17 cellular contexts compared by ENCODE assay signal in genomic region chr6:70079241-70079640, GRCh38.
DNase-seq lines count a peak whose midpoint lies in the region; ATAC-seq and TF ChIP-seq lines count a peak whose summit lies in the region.
"Had no signal": no experiment of that assay in that cellular context is flagged by ENCODE, and none has a peak within 500 bp of the region (broad histone marks: within the 10 kb centered on the region; RNA-seq: fewer than 3 reads in every experiment).

No MANE protein-coding gene starts in this region.

- no peak overlapping the region for H2AFZ ChIP-seq in smooth muscle cell (ENCODE audit: low read depth)

- H3K27ac ChIP-seq in smooth muscle cell (ENCODE audit: low read depth): peak overlapping the region; percentile 54
- H3K27ac ChIP-seq: SK-N-MC had no signal

- DNase-seq in smooth muscle cell (lab: John Stamatoyannopoulos, UW; ENCODE audit: unreplicated experiment): no peak
- DNase-seq in hypothalamus (lab: John Stamatoyannopoulos, UW): no peak
- no peak for DNase-seq in HuH-7.5 (ENCODE audit: low spot score)
- DNase-seq in activated effector memory CD4-positive, alpha-beta T cell treated with Interleukin-2 at 50 U/mL for 16 hours: no peak
- DNase-seq: CD4-positive, CD25-positive, alpha-beta regulatory T cell; DMS53; NCI-H1436 treated with DMSO at 0.1 percent for 48 hours; NCI-H2081 treated with DMSO at 0.1 percent for 48 hours; NCI-H526; T-helper 1 cell had no signal

- H4K20me1 ChIP-seq in smooth muscle cell (ENCODE audit: low read depth): no peaks in the 10 kb centered on the region

- H3K4me3 ChIP-seq in smooth muscle cell: no peak overlapping the region
- H3K4me3 ChIP-seq: SK-N-MC had no signal

- H3K9ac ChIP-seq in smooth muscle cell (ENCODE audit: low read depth): no peak overlapping the region

- 65% methylated on average over 3 of the region's 3 CpGs for WGBS in smooth muscle cell (ENCODE audit: low lambda C conversion rate)

- H3K4me1 ChIP-seq in smooth muscle cell (ENCODE audit: low read depth): peaks cover 3% of the 10 kb centered on the region

- no peaks in the 10 kb centered on the region for H3K9me3 ChIP-seq in smooth muscle cell (replicated peaks; ENCODE audit: low read depth)

- no peaks in the 10 kb centered on the region for H3K27me3 ChIP-seq in smooth muscle cell (ENCODE audit: low read depth)

- H3F3A ChIP-seq in smooth muscle cell (ENCODE audit: low read depth): no peaks in the 10 kb centered on the region

- H3K4me2 ChIP-seq in smooth muscle cell: peak overlapping the region; percentile 62

- ATAC-seq in GM18870 (IDR thresholded peaks at IDR 0.05; ENCODE audit: unreplicated experiment): peak; percentile 39
- ATAC-seq in GM21619 (IDR thresholded peaks at IDR 0.05; ENCODE audit: unreplicated experiment): peak; percentile 56
- peak; percentile 64 for ATAC-seq in HG02884 (IDR thresholded peaks at IDR 0.05; ENCODE audit: unreplicated experiment)
- ATAC-seq: HCT116, Panc1, Right ventricle myocardium inferior had no signal

- H3K79me2 ChIP-seq in smooth muscle cell (ENCODE audit: low read depth): no peaks in the 10 kb centered on the region

- no peak for TF ChIP-seq CTCF in smooth muscle cell (IDR thresholded peaks at IDR 0.05; ENCODE audit: borderline replicate concordance, insufficient read depth, poor library complexity, severe bottlenecking)

- no peaks in the 10 kb centered on the region for H3K36me3 ChIP-seq in smooth muscle cell (ENCODE audit: low read depth)
